Comparison of ENCODE assay signal across 27 cellular contexts in genomic region chr17:76082326-76083251, GRCh38. TPM values are rescaled to one million over a fixed set of nuclear protein-coding genes. Genes with fewer than 3 reads are reported as not detected.
A peak's percentile ranks its signal among the peaks of the same experiment; 100 is the strongest.
DNase-seq lines count a peak whose midpoint lies in the region; ATAC-seq and TF ChIP-seq lines count a peak whose summit lies in the region.
"Had no signal": no experiment of that assay in that cellular context is flagged by ENCODE, and none has a peak within 500 bp of the region (broad histone marks: within the 10 kb centered on the region; RNA-seq: fewer than 3 reads in every experiment).

No MANE protein-coding gene starts in this region.

- CTCF ChIA-PET in SK-N-SH (lab: Yijun Ruan, JAX) = interaction anchor here (0.8 to 3.0 kb wide), 6 partner anchors 9 to 197 kb away, joined by 3 to 21 read pairs (median 6); no protein-coding TSS in a partner anchor
- CTCF ChIA-PET in OCI-LY7 (lab: Charles Lee; ENCODE audit: unreplicated experiment) = no interaction called here

- no peak for TF ChIP-seq EP300 in SK-N-SH (IDR thresholded peaks at IDR 0.05; ENCODE audit: borderline replicate concordance in 1 of 2, low read depth in 1 of 2, low read length in 1 of 2)

- H3K79me2 ChIP-seq in SK-N-SH (ENCODE audit: insufficient read depth) (no peaks in the 10 kb centered on the region), OCI-LY7 (ENCODE audit: insufficient read depth, low read depth, low read length) (no peaks in the 10 kb centered on the region), hepatocyte (no peaks in the 10 kb centered on the region)

- H3K27me3 ChIP-seq in SK-N-SH (ENCODE audit: insufficient read depth) = peaks cover 31% of the 10 kb centered on the region
- peaks cover 27% of the 10 kb centered on the region for H3K27me3 ChIP-seq in hepatocyte

- WGBS in SK-N-SH (ENCODE audit: low lambda C conversion rate) = 90% methylated on average over 18 of the region's 20 CpGs
- 87% methylated on average over 20 of the region's 20 CpGs for WGBS in hepatocyte (ENCODE audit: low lambda C conversion rate, missing lambda C conversion rate)

- no peak overlapping the region for H3K27ac ChIP-seq in SK-N-SH (ENCODE audit: low read depth in 2 of 2, low read length in 1 of 2)
- no peak overlapping the region for H3K27ac ChIP-seq in OCI-LY7 (ENCODE audit: low read depth, low read length, poor library complexity, severe bottlenecking)
- H3K27ac ChIP-seq in hepatocyte = no peak overlapping the region
- H3K27ac ChIP-seq: breast epithelium had no signal

- H3K4me3 ChIP-seq in SK-N-SH (ENCODE audit: low read depth in 2 of 2, low read length in 1 of 2) (no peak overlapping the region), OCI-LY7 (ENCODE audit: low read depth, low read length, poor library complexity, severe bottlenecking) (no peak overlapping the region), hepatocyte (no peak overlapping the region)
- H3K4me3 ChIP-seq: breast epithelium, HAP-1 had no signal

- no peak overlapping the region for H3K9ac ChIP-seq in SK-N-SH

- H3K36me3 ChIP-seq in SK-N-SH (replicated peaks in 1 of 2; ENCODE audit: control insufficient read depth in 1 of 2, insufficient read depth in 2 of 2, low read length in 1 of 2) = peaks cover 24 to 51% of the 10 kb centered on the region in 2 experiments
- H3K36me3 ChIP-seq in OCI-LY7 (ENCODE audit: insufficient read depth, low read length) = peaks cover 41% of the 10 kb centered on the region
- no peaks in the 10 kb centered on the region for H3K36me3 ChIP-seq in hepatocyte (replicated peaks; ENCODE audit: insufficient read depth, low read depth)

- POLR2A ChIA-PET in SK-N-SH (lab: Yijun Ruan, JAX) (interaction anchor here (0.6 to 3.4 kb wide), 2 partner anchors 10 to 84 kb away, joined by 3 to 20 read pairs; no protein-coding TSS in a partner anchor), OCI-LY7 (lab: Charles Lee) (no interaction called here)

- H3K4me2 ChIP-seq in SK-N-SH = no peak overlapping the region
- H3K4me2 ChIP-seq in OCI-LY7 (ENCODE audit: low read length) = no peak overlapping the region
- no peak overlapping the region for H3K4me2 ChIP-seq in hepatocyte

- intact Hi-C loops in OCI-LY7 (cut with micrococcal nuclease; ENCODE audit: unreplicated experiment) = no loop called here

- H3K9me3 Mint-ChIP-seq in stimulated activated effector memory CD8-positive, alpha-beta T cell treated with anti-CD3 and anti-CD28 coated beads, Interleukin-12 subunit alpha, Interleukin-12 subunit beta, amount 100 ng/mL, for 72 hours = no peaks in the 10 kb centered on the region
- H3K9me3 Mint-ChIP-seq: stimulated activated naive CD8-positive, alpha-beta T cell treated with anti-CD3 and anti-CD28 coated beads, Interleukin-15, Interleukin-2, amounts not matched to agents 100 ng/mL and 50 ng/mL, for 24 hours had no signal

- TF ChIP-seq RAD21 in SK-N-SH (IDR thresholded peaks at IDR 0.05; ENCODE audit: low read length) = no peak

- H4K20me1 ChIP-seq in SK-N-SH (ENCODE audit: insufficient read depth) (no peaks in the 10 kb centered on the region; the same call in 1 of the 2 replicates), OCI-LY7 (ENCODE audit: insufficient read depth, low read length) (no peaks in the 10 kb centered on the region), hepatocyte (ENCODE audit: insufficient read depth, poor library complexity, severe bottlenecking) (no peaks in the 10 kb centered on the region)

- ATAC-seq in SK-N-SH treated with all-trans-retinoic acid at 6 μM for 48 hours (no peak), GM21619 (IDR thresholded peaks at IDR 0.05; ENCODE audit: unreplicated experiment) (no peak), HG03097 (IDR thresholded peaks at IDR 0.05; ENCODE audit: low FRiP score, unreplicated experiment) (no peak), GM19397 (IDR thresholded peaks at IDR 0.05; ENCODE audit: unreplicated experiment) (no peak)
- ATAC-seq in stimulated activated effector memory CD8-positive, alpha-beta T cell treated with anti-CD3 and anti-CD28 coated beads, Interleukin-12 subunit alpha, Interleukin-12 subunit beta, amount 100 ng/mL, for 72 hours = no peak
- ATAC-seq: activated CD4-positive, CD25-positive, alpha-beta regulatory T cell treated with anti-CD3 and anti-CD28 coated beads, Interleukin-2, amount 50 U/mL, for 24 hours had no signal

- H3K4me1 ChIP-seq in SK-N-SH (ENCODE audit: control insufficient read depth in 1 of 2, insufficient read depth in 2 of 2, low read depth in 1 of 2, low read length in 1 of 2) = peaks cover 0 to 23% of the 10 kb centered on the region in 2 experiments; a peak in 1 of 4 replicates
- H3K4me1 ChIP-seq in OCI-LY7 (ENCODE audit: insufficient read depth, low read length, poor library complexity, severe bottlenecking) = peaks cover 6% of the 10 kb centered on the region
- peaks cover 10% of the 10 kb centered on the region for H3K4me1 ChIP-seq in hepatocyte (ENCODE audit: insufficient read depth)
- H3K4me1 ChIP-seq: breast epithelium, HAP-1 had no signal

- peaks cover 19% of the 10 kb centered on the region for H3F3A ChIP-seq in SK-N-SH (replicated peaks; ENCODE audit: insufficient read depth)

- H3K9me3 ChIP-seq in SK-N-SH (no peaks in the 10 kb centered on the region), OCI-LY7 (ENCODE audit: low read length) (no peaks in the 10 kb centered on the region), hepatocyte (ENCODE audit: low read depth) (no peaks in the 10 kb centered on the region)
- H3K9me3 ChIP-seq: breast epithelium, HAP-1 had no signal

- no peak overlapping the region for H2AFZ ChIP-seq in SK-N-SH (ENCODE audit: low read depth)
- no peak overlapping the region for H2AFZ ChIP-seq in OCI-LY7 (ENCODE audit: low read length)
- H2AFZ ChIP-seq in hepatocyte = no peak overlapping the region

- H3K9me2 ChIP-seq in SK-N-SH = no peaks in the 10 kb centered on the region
- no peaks in the 10 kb centered on the region for H3K9me2 ChIP-seq in OCI-LY7 (ENCODE audit: insufficient read depth, low read length)
- H3K9me2 ChIP-seq in hepatocyte (replicated peaks; ENCODE audit: insufficient read depth) = no peaks in the 10 kb centered on the region

- DNase-seq in SK-N-SH (peak; percentile 38), OCI-LY7 (ENCODE audit: low spot score) (no peak), hepatocyte (ENCODE audit: low spot score) (peak; percentile 1)
- DNase-seq in stimulated activated effector memory CD8-positive, alpha-beta T cell treated with anti-CD3 and anti-CD28 coated beads, Interleukin-12 subunit alpha, Interleukin-12 subunit beta, amount 100 ng/mL, for 72 hours (ENCODE audit: low spot score in 2 of 2) = no peak
- DNase-seq: activated CD8-positive, alpha-beta memory T cell treated with anti-CD3 and anti-CD28 coated beads for 24 hours; CD4-positive, CD25-positive, alpha-beta regulatory T cell; erythroblast; Kasumi-1; left cardiac atrium; NCI-H1417 treated with DMSO at 0.1 percent for 48 hours; NCI-H510A; OCI-M1; T-helper 9 cell; trophoblast cell had no signal

- H3K36me3 Mint-ChIP-seq in stimulated activated effector memory CD8-positive, alpha-beta T cell treated with anti-CD3 and anti-CD28 coated beads, Interleukin-12 subunit alpha, Interleukin-12 subunit beta, amount 100 ng/mL, for 72 hours = peaks cover 21% of the 10 kb centered on the region

- no peak for TF ChIP-seq CTCF in SK-N-SH (IDR thresholded peaks at IDR 0.05)
- TF ChIP-seq CTCF in OCI-LY7 (conservative IDR thresholded peaks at IDR 0.05; ENCODE audit: low read length) = no peak
- TF ChIP-seq CTCF in hepatocyte (IDR thresholded peaks at IDR 0.05; ENCODE audit: poor library complexity) = no peak

- no peak overlapping the region for H3K4me3 Mint-ChIP-seq in stimulated activated effector memory CD8-positive, alpha-beta T cell treated with anti-CD3 and anti-CD28 coated beads, Interleukin-12 subunit alpha, Interleukin-12 subunit beta, amount 100 ng/mL, for 72 hours
- H3K4me3 Mint-ChIP-seq: stimulated activated naive CD8-positive, alpha-beta T cell treated with anti-CD3 and anti-CD28 coated beads, Interleukin-15, Interleukin-2, amounts not matched to agents 100 ng/mL and 50 ng/mL, for 24 hours had no signal

- BruUV-seq in OCI-LY7 (replicated peaks; lab: Mats Ljungman, UMichigan) = TSS peak; percentile 48

- H3K27ac Mint-ChIP-seq in stimulated activated effector memory CD8-positive, alpha-beta T cell treated with anti-CD3 and anti-CD28 coated beads, Interleukin-12 subunit alpha, Interleukin-12 subunit beta, amount 100 ng/mL, for 72 hours = peak overlapping the region; percentile 83
- H3K27ac Mint-ChIP-seq: stimulated activated naive CD8-positive, alpha-beta T cell treated with anti-CD3 and anti-CD28 coated beads, Interleukin-15, Interleukin-2, amounts not matched to agents 100 ng/mL and 50 ng/mL, for 24 hours had no signal

- peaks cover 11% of the 10 kb centered on the region for H3K4me1 Mint-ChIP-seq in stimulated activated effector memory CD8-positive, alpha-beta T cell treated with anti-CD3 and anti-CD28 coated beads, Interleukin-12 subunit alpha, Interleukin-12 subunit beta, amount 100 ng/mL, for 72 hours

RNA-seq across cellular contexts. Expression of gene ZACN, which starts 3.6 kb away (rescaled TPM):
- polyA plus RNA-seq in SK-N-SH (2012; rRNA removed) = 0.03 TPM in 1 of 2 replicates, not detected in the other
- 0.01 TPM in 1 of 2 replicates, not detected in the other for polyA plus RNA-seq in SK-N-SH (2012; cell fraction: cytosol; rRNA removed)
- polyA plus RNA-seq in SK-N-SH (2012; cell fraction: nucleus; rRNA removed) = 0.12 and 0.26 TPM in 2 replicates
- 0.76 TPM in 1 of 2 replicates, not detected in the other for total RNA-seq in OCI-LY7 (2014; rRNA removed; shearing (Covaris generic))
- 0.33 and 1.2 TPM in 2 replicates for total RNA-seq in OCI-LY7 (2022)
- 0.08 TPM in 1 of 2 replicates, not detected in the other for total RNA-seq in hepatocyte
- polyA plus RNA-seq in hepatocyte = 21.2 and 24.0 TPM in 2 replicates
- total RNA-seq: breast epithelium, Daoy, dermis microvascular lymphatic vessel endothelial cell, frontal cortex, left cardiac atrium, omental fat pad had no signal
- polyA plus RNA-seq: AG04450 had no signal

RNA-seq across cellular contexts. Expression of gene GALR2, which starts 8.0 kb away (rescaled TPM):
- 0.05 and 0.08 TPM in 2 replicates for polyA plus RNA-seq in SK-N-SH (2012; rRNA removed)
- 0.03 TPM in 2 replicates for polyA plus RNA-seq in SK-N-SH (2012; cell fraction: cytosol; rRNA removed)
- polyA plus RNA-seq in SK-N-SH (2012; cell fraction: nucleus; rRNA removed) = 0.08 and 0.15 TPM in 2 replicates
- not detected in 2 replicates for total RNA-seq in OCI-LY7 (2014; rRNA removed; shearing (Covaris generic))
- total RNA-seq in OCI-LY7 (2022) = 0.63 TPM in 1 of 2 replicates, not detected in the other
- 0.60 TPM in 1 of 2 replicates, not detected in the other for total RNA-seq in hepatocyte
- 0.24 TPM in 1 of 2 replicates, not detected in the other for polyA plus RNA-seq in hepatocyte
- total RNA-seq: breast epithelium, Daoy, frontal cortex, left cardiac atrium had no signal
- polyA plus RNA-seq: AG04450 had no signal

RNA-seq across cellular contexts. Expression of gene SRP68, which starts 10.3 kb away (rescaled TPM):
- polyA plus RNA-seq in SK-N-SH (2012; rRNA removed) = 76.8 and 81.4 TPM in 2 replicates
- 74.4 and 76.2 TPM in 2 replicates for polyA plus RNA-seq in SK-N-SH (2012; cell fraction: cytosol; rRNA removed)
- polyA plus RNA-seq in SK-N-SH (2012; cell fraction: nucleus; rRNA removed) = 53.5 and 64.0 TPM in 2 replicates
- total RNA-seq in OCI-LY7 (2014; rRNA removed; shearing (Covaris generic)) = 53.5 and 54.0 TPM in 2 replicates
- 199 and 200 TPM in 2 replicates for total RNA-seq in OCI-LY7 (2022)
- 41.2 and 44.1 TPM in 2 replicates for total RNA-seq in hepatocyte
- 51.3 and 70.1 TPM in 2 replicates for polyA plus RNA-seq in hepatocyte

RNA-seq across cellular contexts. Expression of gene EXOC7, which starts 21.0 kb away (rescaled TPM):
- polyA plus RNA-seq in SK-N-SH (2012; rRNA removed) (129 and 167 TPM in 2 replicates), hepatocyte (95.6 and 111 TPM in 2 replicates)
- polyA plus RNA-seq in SK-N-SH (2012; cell fraction: cytosol; rRNA removed) = 58.5 and 83.4 TPM in 2 replicates
- 364 and 387 TPM in 2 replicates for polyA plus RNA-seq in SK-N-SH (2012; cell fraction: nucleus; rRNA removed)
- total RNA-seq in OCI-LY7 (2014; rRNA removed; shearing (Covaris generic)) = 118 and 122 TPM in 2 replicates
- total RNA-seq in OCI-LY7 (2022) (173 and 175 TPM in 2 replicates), hepatocyte (92.9 and 94.7 TPM in 2 replicates)

RNA-seq across cellular contexts. Expression of gene EVPL, which starts 55.5 kb away (rescaled TPM):
- polyA plus RNA-seq in SK-N-SH (2012; rRNA removed) = 0.15 and 0.23 TPM in 2 replicates
- 0.09 and 0.16 TPM in 2 replicates for polyA plus RNA-seq in SK-N-SH (2012; cell fraction: cytosol; rRNA removed)
- polyA plus RNA-seq in SK-N-SH (2012; cell fraction: nucleus; rRNA removed) = 0.26 and 0.42 TPM in 2 replicates
- total RNA-seq in OCI-LY7 (2014; rRNA removed; shearing (Covaris generic)) = 5.6 and 9.9 TPM in 2 replicates
- 5.1 and 6.9 TPM in 2 replicates for total RNA-seq in OCI-LY7 (2022)
- 0.48 and 2.7 TPM in 2 replicates for total RNA-seq in hepatocyte
- 2.0 and 4.6 TPM in 2 replicates for polyA plus RNA-seq in hepatocyte
- total RNA-seq: frontal cortex had no signal
- polyA plus RNA-seq: AG04450 had no signal

Comparison
In these comparisons a context has a peak if more than half of its experiments do, and no peak if none do; other contexts are left out.
1. DNase-seq: peak in SK-N-SH (single experiment) and hepatocyte (single experiment); none in OCI-LY7 (single experiment) and stimulated activated effector memory CD8-positive, alpha-beta T cell treated with anti-CD3 and anti-CD28 coated beads, Interleukin-12 subunit alpha, Interleukin-12 subunit beta, amount 100 ng/mL, for 72 hours (0 of 2).